In the genomic region with DNA sequence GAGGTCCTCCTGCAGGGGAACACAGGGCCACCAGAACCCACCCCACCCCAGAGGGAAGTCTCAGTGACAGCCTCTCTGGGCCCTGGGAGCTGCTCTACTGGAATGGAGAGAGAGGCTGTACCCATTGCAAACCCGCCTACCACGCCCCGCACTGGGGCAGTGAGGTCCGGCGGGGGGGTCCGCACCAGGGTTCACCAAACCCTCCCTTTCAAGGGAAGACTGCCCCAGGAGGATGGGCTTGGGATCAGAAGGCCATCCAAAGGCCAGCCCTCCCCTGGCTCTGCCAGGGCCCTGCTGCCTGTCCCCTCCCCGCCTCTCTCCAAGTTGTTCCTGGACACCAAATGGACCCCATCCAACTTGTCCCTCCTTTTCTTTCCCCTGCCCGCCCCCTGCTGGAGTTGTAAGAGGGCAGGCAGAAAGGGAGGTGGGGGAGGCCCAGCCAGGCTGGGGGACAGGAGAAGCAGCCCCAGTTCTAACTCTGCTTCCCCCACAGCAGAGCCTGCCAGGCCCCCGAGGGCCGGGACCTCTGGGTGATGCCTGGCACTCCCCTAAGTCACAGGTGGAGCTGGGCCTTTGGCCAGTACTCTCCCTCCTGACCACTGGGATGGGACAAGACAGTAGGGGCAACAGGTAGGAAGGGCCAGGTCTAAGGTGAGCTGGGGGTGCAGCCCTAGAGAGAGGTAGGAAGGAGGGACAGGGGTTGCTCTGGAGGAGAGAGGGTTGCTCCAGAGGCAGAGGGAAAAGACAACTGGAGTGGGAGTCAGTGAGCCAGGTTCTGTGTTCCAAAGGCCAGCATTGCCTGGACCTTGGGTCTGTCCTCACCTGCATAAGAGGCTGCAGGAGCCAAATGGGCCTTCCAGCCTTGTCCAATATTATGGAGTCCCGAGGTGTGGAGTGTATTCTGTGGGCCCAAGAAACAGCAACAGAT, we compare ENCODE assay signal across 1 cellular context.
TF ChIP-seq lines count a peak whose summit lies in the region.

No MANE protein-coding gene starts in this region.

TF ChIP-seq in H1, 55 proteins besides CTCF, POLR2A, EP300 and RAD21 (continued from another document):
- TF ChIP-seq TAF1 (IDR thresholded peaks at IDR 0.05; ENCODE audit: low read depth, low read length) = no peak
